Comparison of ENCODE assay signal across 22 cellular contexts in genomic region chr12:24278832-24279231, GRCh38.
"Had no signal": no experiment of that assay in that cellular context is flagged by ENCODE, and none has a peak within 500 bp of the region (broad histone marks: within the 10 kb centered on the region; RNA-seq: fewer than 3 reads in every experiment).

No MANE protein-coding gene starts in this region.

- H3K27me3 Mint-ChIP-seq: activated CD4-positive, alpha-beta memory T cell treated with anti-CD3 and anti-CD28 coated beads, Interleukin-2, amount 10 ng/mL, durations not matched to agents 7 days and 5 days; activated CD4-positive, alpha-beta T cell treated with anti-CD3 and anti-CD28 coated beads, Interleukin-2, amount 10 ng/mL, durations not matched to agents 24 days and 14 days; activated naive CD8-positive, alpha-beta T cell treated with anti-CD3 and anti-CD28 coated beads, Interleukin-2, amount 50 U/mL, for 24 hours had no signal

- DNase-seq: activated CD4-positive, alpha-beta memory T cell treated with anti-CD3 and anti-CD28 coated beads, Interleukin-2, amount 10 ng/mL, durations not matched to agents 7 days and 5 days; activated CD4-positive, alpha-beta T cell treated with anti-CD3 and anti-CD28 coated beads, Interleukin-2, amount 10 ng/mL, durations not matched to agents 24 days and 14 days; activated gamma-delta T cell; activated naive CD4-positive, alpha-beta T cell treated with anti-CD3 and anti-CD28 coated beads, Interleukin-2, amount 50 U/mL, for 16 hours; activated naive CD8-positive, alpha-beta T cell treated with anti-CD3 and anti-CD28 coated beads, Interleukin-2, amount 50 U/mL, for 24 hours; anterior cingulate cortex; central memory CD4-positive, alpha-beta T cell; effector memory CD4-positive, alpha-beta T cell; heart right ventricle; lower lobe of right lung; mesendoderm; mucosa of descending colon; nephron progenitor cell; stimulated activated CD4-positive, alpha-beta T cell treated with anti-CD3 and anti-CD28 coated beads, Interleukin-4, amount 100 ng/mL, for 1 hour; stimulated activated naive CD4-positive, alpha-beta T cell; thyroid gland had no signal

- H3K27me3 ChIP-seq: esophagus muscularis mucosa, heart right ventricle, thyroid gland had no signal

- H3K36me3 ChIP-seq: esophagus muscularis mucosa, heart right ventricle, lower lobe of right lung, thyroid gland had no signal

- H3K4me1 Mint-ChIP-seq: activated CD4-positive, alpha-beta memory T cell treated with anti-CD3 and anti-CD28 coated beads, Interleukin-2, amount 10 ng/mL, durations not matched to agents 7 days and 5 days; activated CD4-positive, alpha-beta T cell treated with anti-CD3 and anti-CD28 coated beads, Interleukin-2, amount 10 ng/mL, durations not matched to agents 24 days and 14 days; activated naive CD8-positive, alpha-beta T cell treated with anti-CD3 and anti-CD28 coated beads, Interleukin-2, amount 50 U/mL, for 24 hours had no signal

- H3K4me3 ChIP-seq: esophagus muscularis mucosa, heart right ventricle, lower lobe of right lung, mucosa of descending colon, thyroid gland had no signal

- H3K27ac Mint-ChIP-seq: activated CD4-positive, alpha-beta memory T cell treated with anti-CD3 and anti-CD28 coated beads, Interleukin-2, amount 10 ng/mL, durations not matched to agents 7 days and 5 days; activated CD4-positive, alpha-beta T cell treated with anti-CD3 and anti-CD28 coated beads, Interleukin-2, amount 10 ng/mL, durations not matched to agents 24 days and 14 days; activated naive CD8-positive, alpha-beta T cell treated with anti-CD3 and anti-CD28 coated beads, Interleukin-2, amount 50 U/mL, for 24 hours; brain had no signal

- H3K9me3 Mint-ChIP-seq: activated CD4-positive, alpha-beta memory T cell treated with anti-CD3 and anti-CD28 coated beads, Interleukin-2, amount 10 ng/mL, durations not matched to agents 7 days and 5 days; activated CD4-positive, alpha-beta T cell treated with anti-CD3 and anti-CD28 coated beads, Interleukin-2, amount 10 ng/mL, durations not matched to agents 24 days and 14 days; activated naive CD8-positive, alpha-beta T cell treated with anti-CD3 and anti-CD28 coated beads, Interleukin-2, amount 50 U/mL, for 24 hours; nephron progenitor cell had no signal

- ATAC-seq: activated CD4-positive, CD25-positive, alpha-beta regulatory T cell treated with anti-CD3 and anti-CD28 coated beads, Interleukin-2, amount 50 U/mL, for 24 hours; activated naive CD8-positive, alpha-beta T cell treated with anti-CD3 and anti-CD28 coated beads, Interleukin-2, amount 50 U/mL, for 24 hours; heart right ventricle; lower lobe of right lung; mucosa of descending colon; sciatic nerve had no signal

- H3K4me1 ChIP-seq: esophagus muscularis mucosa, heart right ventricle, lower lobe of right lung had no signal

- H3K27ac ChIP-seq: esophagus muscularis mucosa, heart right ventricle, lower lobe of right lung, thyroid gland had no signal

- H3K4me3 Mint-ChIP-seq: activated CD4-positive, alpha-beta memory T cell treated with anti-CD3 and anti-CD28 coated beads, Interleukin-2, amount 10 ng/mL, durations not matched to agents 7 days and 5 days; activated CD4-positive, alpha-beta T cell treated with anti-CD3 and anti-CD28 coated beads, Interleukin-2, amount 10 ng/mL, durations not matched to agents 24 days and 14 days; activated naive CD8-positive, alpha-beta T cell treated with anti-CD3 and anti-CD28 coated beads, Interleukin-2, amount 50 U/mL, for 24 hours; brain; nephron progenitor cell had no signal

- H3K36me3 Mint-ChIP-seq: brain had no signal

- FAIRE-seq: colon, keratinocyte had no signal

- H3K9me3 ChIP-seq: esophagus muscularis mucosa, heart right ventricle, lower lobe of right lung, mucosa of descending colon, thyroid gland had no signal
